ENCODE assay signal across 9 cellular contexts in the genomic region with DNA sequence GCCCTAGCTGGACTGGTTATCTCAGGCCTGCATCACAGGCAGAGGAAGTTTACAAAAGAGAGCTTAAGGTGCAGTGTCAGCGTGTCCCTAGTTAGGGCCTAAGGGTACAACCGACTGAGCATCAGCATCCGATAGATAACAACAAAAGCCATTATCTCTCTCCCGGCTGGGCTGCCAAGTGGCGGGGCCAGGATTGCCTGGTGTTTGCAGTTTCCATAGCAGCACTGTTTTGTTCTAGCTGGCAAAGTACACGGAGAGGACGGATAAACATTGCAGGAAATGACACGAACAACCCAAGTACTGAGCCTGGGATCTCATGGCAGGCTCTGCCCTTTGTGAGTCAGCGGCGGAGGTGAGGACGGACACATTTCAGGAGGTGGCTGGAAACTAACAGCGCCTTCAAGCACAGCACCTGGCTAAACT.
DNase-seq lines count a peak whose midpoint lies in the region; ATAC-seq and TF ChIP-seq lines count a peak whose summit lies in the region.
"Had no signal": no experiment of that assay in that cellular context is flagged by ENCODE, and none has a peak within 500 bp of the region (broad histone marks: within the 10 kb centered on the region; RNA-seq: fewer than 3 reads in every experiment).

No MANE protein-coding gene starts in this region.

- no peaks in the 10 kb centered on the region for H3K9me3 ChIP-seq in Panc1 (ENCODE audit: control insufficient read depth, insufficient read depth, low read depth, low read length)
- H3K9me3 ChIP-seq in muscle layer of colon (ENCODE audit: low read length), result no peaks in the 10 kb centered on the region

- TF ChIP-seq CTCF in HFFc6 (IDR thresholded peaks at IDR 0.05) (no peak), Panc1 (IDR thresholded peaks at IDR 0.05) (no peak)

- H3K27me3 ChIP-seq in Panc1 (ENCODE audit: control insufficient read depth, insufficient read depth, low read length) (no peaks in the 10 kb centered on the region), muscle layer of colon (ENCODE audit: control insufficient read depth in 1 of 2, insufficient read depth in 2 of 2, low read length in 2 of 2) (no peaks in the 10 kb centered on the region)

- H3K36me3 ChIP-seq in Panc1 (ENCODE audit: control insufficient read depth, insufficient read depth, low read length) (no peaks in the 10 kb centered on the region), muscle layer of colon (ENCODE audit: insufficient read depth, low read length) (no peaks in the 10 kb centered on the region)

- H3K4me3 ChIP-seq in Panc1 (ENCODE audit: low read depth in 2 of 2, low read length in 2 of 2), result no peak overlapping the region
- peak overlapping the region in 1 of 2 donors; percentile 29 for H3K4me3 ChIP-seq in muscle layer of colon (ENCODE audit: low read depth in 1 of 2, low read length in 2 of 2)

- H3K27ac ChIP-seq in Panc1 (ENCODE audit: low read length) (no peak overlapping the region), muscle layer of colon (ENCODE audit: low read depth, low read length) (peak overlapping the region; percentile 40)

- H3K4me3 Mint-ChIP-seq in HFFc6, result no peak overlapping the region
- no peak overlapping the region for H3K4me3 Mint-ChIP-seq in activated T-helper 17 cell treated with anti-CD3 and anti-CD28 coated beads, Interleukin-2, amount 50 U/mL, for 72 hours
- H3K4me3 Mint-ChIP-seq: IgD-negative memory B cell had no signal

- no peaks in the 10 kb centered on the region for H3K9me3 Mint-ChIP-seq in HFFc6
- no peaks in the 10 kb centered on the region for H3K9me3 Mint-ChIP-seq in activated T-helper 17 cell treated with anti-CD3 and anti-CD28 coated beads, Interleukin-2, amount 50 U/mL, for 72 hours
- H3K9me3 Mint-ChIP-seq: IgD-negative memory B cell had no signal

- H3K27me3 Mint-ChIP-seq in HFFc6 (ENCODE audit: insufficient read depth), result peaks cover 24% of the 10 kb centered on the region
- H3K27me3 Mint-ChIP-seq in activated T-helper 17 cell treated with anti-CD3 and anti-CD28 coated beads, Interleukin-2, amount 50 U/mL, for 72 hours, result no peaks in the 10 kb centered on the region

- POLR2A ChIA-PET in Panc1 (lab: Charles Lee), result no interaction called here

- CTCF ChIA-PET in Panc1 (lab: Charles Lee), result no interaction called here

- BruUV-seq in Panc1 (replicated peaks; lab: Mats Ljungman, UMichigan), result no TSS peak

- H3K4me1 ChIP-seq in Panc1 (ENCODE audit: control insufficient read depth, insufficient read depth, low read length) (0 out of 2 replicates have a peak, but pooled peaks cover 3% of the 10 kb centered on the region), muscle layer of colon (ENCODE audit: insufficient read depth, low read length) (peaks cover 33% of the 10 kb centered on the region)

- peak overlapping the region; percentile 19; the same call in 1 of the 2 replicates for H3K27ac Mint-ChIP-seq in HFFc6
- H3K27ac Mint-ChIP-seq in activated T-helper 17 cell treated with anti-CD3 and anti-CD28 coated beads, Interleukin-2, amount 50 U/mL, for 72 hours, result no peak overlapping the region
- H3K27ac Mint-ChIP-seq: IgD-negative memory B cell had no signal

- H3K9ac ChIP-seq in muscle layer of colon (ENCODE audit: low read length), result no peak overlapping the region

- H3K4me1 Mint-ChIP-seq in HFFc6 (ENCODE audit: low read depth), result no peaks in the 10 kb centered on the region
- no peaks in the 10 kb centered on the region for H3K4me1 Mint-ChIP-seq in activated T-helper 17 cell treated with anti-CD3 and anti-CD28 coated beads, Interleukin-2, amount 50 U/mL, for 72 hours

- H3K36me3 Mint-ChIP-seq in HFFc6 (ENCODE audit: low read depth), result no peaks in the 10 kb centered on the region
- no peaks in the 10 kb centered on the region for H3K36me3 Mint-ChIP-seq in activated T-helper 17 cell treated with anti-CD3 and anti-CD28 coated beads, Interleukin-2, amount 50 U/mL, for 72 hours (ENCODE audit: low read depth)

- intact Hi-C loops in Panc1 (cut with micrococcal nuclease; ENCODE audit: unreplicated experiment), result no loop called here

- in situ Hi-C loops in Panc1 (cut with HindIII; ENCODE audit: low pct_unique_long_range_greater_than_20kb, low sequenced_read_pairs), result no loop called here

- peak; percentile 79 for ATAC-seq in Panc1
- ATAC-seq in esophagus mucosa, result peak; percentile 95
- ATAC-seq in activated T-helper 17 cell treated with anti-CD3 and anti-CD28 coated beads, Interleukin-2, amount 50 U/mL, for 72 hours (replicated peaks), result no peak

- DNase-seq in HFFc6 (peak; percentile 77), Panc1 (ENCODE audit: low read depth, low spot score) (peak; percentile 25), dedifferentiated amniotic fluid mesenchymal stem cell (ENCODE audit: extremely low spot score) (no peak), activated T-cell treated with anti-CD3 and anti-CD28 coated beads for 4 hours (no peak)
- DNase-seq in stimulated activated CD4-positive, alpha-beta T cell treated with anti-CD3 and anti-CD28 coated beads, Interleukin-12 subunit alpha, Interleukin-12 subunit beta, amount 100 ng/mL, for 4 hours, result no peak

Comparison
In these comparisons a context has a peak if more than half of its experiments do, and no peak if none do; other contexts are left out.
1. DNase-seq: peak in HFFc6 (single experiment) and Panc1 (single experiment); none in stimulated activated CD4-positive, alpha-beta T cell treated with anti-CD3 and anti-CD28 coated beads, Interleukin-12 subunit alpha, Interleukin-12 subunit beta, amount 100 ng/mL, for 4 hours (single experiment), dedifferentiated amniotic fluid mesenchymal stem cell (single experiment) and activated T-cell treated with anti-CD3 and anti-CD28 coated beads for 4 hours (single experiment).